ENCODE assay signal across 13 cellular contexts in genomic region chr1:27883536-27884181, GRCh38. TPM values are rescaled to one million over a fixed set of nuclear protein-coding genes. Genes with fewer than 3 reads are reported as not detected.
DNase-seq lines count a peak whose midpoint lies in the region; ATAC-seq, FAIRE-seq and TF ChIP-seq lines count a peak whose summit lies in the region.
"Had no signal": no experiment of that assay in that cellular context is flagged by ENCODE, and none has a peak within 500 bp of the region (broad histone marks: within the 10 kb centered on the region; RNA-seq: fewer than 3 reads in every experiment).

No MANE protein-coding gene starts in this region.

- H3K4me3 ChIP-seq in tibial artery = no peak overlapping the region

- H3K27ac ChIP-seq in tibial artery = no peak overlapping the region

- peaks cover 0 to 36% (median 1%) of the 10 kb centered on the region in 3 donors for H3K36me3 ChIP-seq in tibial artery

- POLR2A ChIA-PET in activated B cell treated with CpG ODN at 0.5 μM for 24 hours (lab: Charles Lee) = interaction anchor here (0.6 to 2.5 kb wide), 3 partner anchors 10 to 62 kb away, joined by 3 to 30 read pairs (median 3); partner anchors contain the start of gene THEMIS2

- H3K27me3 Mint-ChIP-seq in activated B cell treated with CpG ODN at 0.5 μM for 24 hours (no peaks in the 10 kb centered on the region), natural killer cell (ENCODE audit: low read depth in 2 of 2) (no peaks in the 10 kb centered on the region)

- peaks cover 76% of the 10 kb centered on the region for H3K36me3 Mint-ChIP-seq in activated B cell treated with CpG ODN at 0.5 μM for 24 hours (ENCODE audit: low read depth)
- H3K36me3 Mint-ChIP-seq in natural killer cell = peaks cover 19% of the 10 kb centered on the region

- H3K27me3 ChIP-seq in tibial artery = no peaks in the 10 kb centered on the region

- H3K9me3 Mint-ChIP-seq in activated B cell treated with CpG ODN at 0.5 μM for 24 hours (no peaks in the 10 kb centered on the region), natural killer cell (no peaks in the 10 kb centered on the region)

- no peak for DNase-seq in GM18507 (ENCODE audit: extremely low spot score, insufficient read length, low read depth)
- no peak for DNase-seq in activated B cell treated with CpG ODN at 0.5 μM for 24 hours
- peak; percentile 57 for DNase-seq in natural killer cell
- DNase-seq in tibial artery = no peak
- no peak for DNase-seq in HuH-7 (ENCODE audit: low spot score)
- DNase-seq in activated CD8-positive, alpha-beta memory T cell treated with anti-CD3 and anti-CD28 coated beads, Interleukin-2, amount 50 U/mL, for 48 hours = no peak
- no peak for DNase-seq in sciatic nerve (ENCODE audit: low spot score)
- DNase-seq: activated CD4-positive, alpha-beta T cell treated with anti-CD3 and anti-CD28 coated beads, Interleukin-2, amount 50 U/mL, for 1 hour; cerebellar nuclear complex; DND-41; head of caudate nucleus; PC-3 had no signal

- FAIRE-seq in GM18507 (lab: Jason Lieb, UNC) = peak; percentile 96

- ATAC-seq in GM21723 (IDR thresholded peaks at IDR 0.05; ENCODE audit: unreplicated experiment) (peak; percentile 33), activated B cell treated with CpG ODN at 0.5 μM for 24 hours (ENCODE audit: low read depth) (peak; percentile 22), natural killer cell (peak; percentile 72 to 90 (median 85)), sciatic nerve (no peak)
- ATAC-seq: PC-3 had no signal

- CTCF ChIA-PET in activated B cell treated with CpG ODN at 0.5 μM for 24 hours (lab: Charles Lee) = no interaction called here

- TF ChIP-seq CTCF in activated B cell treated with CpG ODN at 0.5 μM for 24 hours (IDR thresholded peaks at IDR 0.05) (no peak), natural killer cell (IDR thresholded peaks at IDR 0.05) (no peak), tibial artery (IDR thresholded peaks at IDR 0.05) (no peak)

- H3K9me3 ChIP-seq in tibial artery = no peaks in the 10 kb centered on the region

- H3K4me1 ChIP-seq in tibial artery = no peaks in the 10 kb centered on the region

- intact Hi-C loops in activated B cell treated with CpG ODN at 0.5 μM for 24 hours (cut with micrococcal nuclease) = loop anchor here (1.0 kb wide), 1 partner anchor 8 kb away; no protein-coding TSS in a partner anchor
- intact Hi-C loops in natural killer cell (cut with micrococcal nuclease) = no loop called here
- intact Hi-C loops in tibial artery (cut with DNase I; ENCODE audit: low total_unique reads) = no loop called here
- intact Hi-C loops in sciatic nerve (cut with DNase I) = no loop called here

- peak overlapping the region; percentile 77 for H3K27ac Mint-ChIP-seq in activated B cell treated with CpG ODN at 0.5 μM for 24 hours
- H3K27ac Mint-ChIP-seq in natural killer cell = peak overlapping the region; percentile 96 to 99

- H3K4me1 Mint-ChIP-seq in activated B cell treated with CpG ODN at 0.5 μM for 24 hours = peaks cover 56% of the 10 kb centered on the region
- H3K4me1 Mint-ChIP-seq in natural killer cell = peaks cover 59 to 70% of the 10 kb centered on the region in 2 donors

- H3K4me3 Mint-ChIP-seq in activated B cell treated with CpG ODN at 0.5 μM for 24 hours = peak overlapping the region; percentile 68
- peak overlapping the region; percentile 80 for H3K4me3 Mint-ChIP-seq in natural killer cell

RNA-seq across cellular contexts. Expression of gene THEMIS2, which starts 11.3 kb away (rescaled TPM):
- total RNA-seq in activated B cell treated with CpG ODN at 0.5 μM for 24 hours = 56.1 and 78.6 TPM in 2 replicates
- 100 to 1,000 TPM; 104 to 234 (median 122) TPM for total RNA-seq in natural killer cell
- total RNA-seq in sciatic nerve = 25.7 TPM

RNA-seq across cellular contexts. Expression of gene RPA2, which starts 30.7 kb away (rescaled TPM):
- total RNA-seq in activated B cell treated with CpG ODN at 0.5 μM for 24 hours = 53.7 and 55.1 TPM in 2 replicates
- 10 to 100 TPM; 40.6 to 60.1 (median 50.1) TPM for total RNA-seq in natural killer cell
- 19.8 TPM for total RNA-seq in sciatic nerve

RNA-seq across cellular contexts. Expression of gene SMPDL3B, which starts 51.1 kb away (rescaled TPM):
- total RNA-seq in activated B cell treated with CpG ODN at 0.5 μM for 24 hours (not detected in 2 replicates), natural killer cell (under 1 TPM; 0.24 to 0.88 (median 0.75) TPM), sciatic nerve (0.27 TPM)

RNA-seq across cellular contexts. Expression of gene PPP1R8, which starts 53.1 kb away (rescaled TPM):
- total RNA-seq in activated B cell treated with CpG ODN at 0.5 μM for 24 hours = 48.3 and 52.0 TPM in 2 replicates
- 10 to 100 TPM; 25.6 to 36.4 (median 28.0) TPM for total RNA-seq in natural killer cell
- 32.5 TPM for total RNA-seq in sciatic nerve
